Comparison of ENCODE assay signal across 8 cellular contexts in the genomic region with DNA sequence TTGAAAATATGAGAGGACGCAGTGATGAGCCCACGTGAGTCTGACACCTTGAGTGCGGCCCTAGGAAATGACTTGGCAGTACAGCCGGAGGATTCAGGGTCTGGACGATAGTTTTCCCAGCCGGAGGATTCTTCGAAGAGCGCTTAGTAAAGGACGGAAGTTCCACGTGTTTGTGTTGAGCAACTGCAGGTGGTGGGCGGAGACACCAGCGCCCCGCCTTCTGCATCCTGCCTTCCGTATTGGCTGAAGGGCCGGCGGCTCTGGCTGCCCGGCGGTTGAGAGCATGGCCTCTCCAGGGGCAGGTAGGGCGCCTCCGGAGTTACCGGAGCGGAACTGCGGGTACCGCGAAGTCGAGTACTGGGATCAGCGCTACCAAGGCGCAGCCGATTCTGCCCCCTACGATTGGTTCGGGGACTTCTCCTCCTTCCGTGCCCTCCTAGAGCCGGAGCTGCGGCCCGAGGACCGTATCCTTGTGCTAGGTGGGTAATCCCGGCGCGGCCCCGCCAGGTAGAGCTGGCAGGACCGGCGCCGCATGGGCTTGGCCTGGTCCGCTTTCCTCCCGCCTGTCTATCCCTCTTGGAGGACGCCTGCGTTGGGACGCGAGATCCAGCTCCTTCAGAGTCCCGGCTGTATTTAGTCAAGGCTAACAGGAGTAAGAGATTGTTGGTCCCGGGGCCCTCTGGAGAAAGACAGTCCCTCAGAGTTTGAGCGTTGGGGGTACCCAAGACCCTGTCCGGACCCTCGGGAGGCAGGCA. TPM values are rescaled to one million over a fixed set of nuclear protein-coding genes. Genes with fewer than 3 reads are reported as not detected.
DNase-seq lines count a peak whose midpoint lies in the region; ATAC-seq and TF ChIP-seq lines count a peak whose summit lies in the region.

A gene (plus strand): TSS at position 261 of the 755 bp plus-strand sequence. CDS start 23 bp downstream, at position 284.

- peak within 1 kb of the TSS; percentile 83 to 86 for H3K27ac ChIP-seq in right atrium auricular region
- peak within 1 kb of the TSS; percentile 90 for H3K27ac ChIP-seq in psoas muscle
- H3K27ac ChIP-seq in uterus: peak within 1 kb of the TSS; percentile 79 to 84

- H3K9me3 Mint-ChIP-seq in T-helper 1 cell treated with Interleukin-12 subunit alpha and Interleukin-12 subunit beta and Interleukin-4 antibody, amounts not matched to agents 30 μg/mL and 1 μg/mL, for 36 hours: no peaks in the 10 kb centered on the region

- H3K27ac Mint-ChIP-seq in T-helper 1 cell treated with Interleukin-12 subunit alpha and Interleukin-12 subunit beta and Interleukin-4 antibody, amounts not matched to agents 30 μg/mL and 1 μg/mL, for 36 hours: peak within 1 kb of the TSS; percentile 93

- H3K4me1 ChIP-seq in right atrium auricular region (peaks cover 0 to 14% of the 10 kb centered on the region in 2 donors), psoas muscle (peaks cover 15% of the 10 kb centered on the region), uterus (no peaks in the 10 kb centered on the region)

- H3K4me3 ChIP-seq in right atrium auricular region (peak within 1 kb of the TSS; percentile 87 to 93), psoas muscle (peak within 1 kb of the TSS; percentile 79), uterus (peak within 1 kb of the TSS; percentile 76 to 97)

- no peaks in the 10 kb centered on the region for H3K27me3 Mint-ChIP-seq in T-helper 1 cell treated with Interleukin-12 subunit alpha and Interleukin-12 subunit beta and Interleukin-4 antibody, amounts not matched to agents 30 μg/mL and 1 μg/mL, for 36 hours (ENCODE audit: low read depth)

- H3K4me3 Mint-ChIP-seq in T-helper 1 cell treated with Interleukin-12 subunit alpha and Interleukin-12 subunit beta and Interleukin-4 antibody, amounts not matched to agents 30 μg/mL and 1 μg/mL, for 36 hours: peak within 1 kb of the TSS; percentile 90

- DNase-seq in GM13977 (ENCODE audit: low spot score): peak; percentile 97
- DNase-seq in NCI-H146 treated with DMSO at 0.1 percent for 48 hours (lab: John Stamatoyannopoulos, UW; ENCODE audit: unreplicated experiment): peak; percentile 100
- DNase-seq in amygdala (lab: John Stamatoyannopoulos, UW): peak; percentile 28 to 95 (median 86)
- DNase-seq in right atrium auricular region (ENCODE audit: low spot score): peak; percentile 96
- DNase-seq in psoas muscle: peak; percentile 96 to 98
- peak; percentile 96 for DNase-seq in uterus

- in situ Hi-C loops in GM13977 (cut with MboI; ENCODE audit: low pct_unique_long_range_greater_than_20kb, low sequenced_read_pairs, unreplicated experiment): loop anchor here (25.0 kb wide), 1 partner anchor 362 kb away; a partner anchor contains a TSS

- TF ChIP-seq CTCF in GM13977 (IDR thresholded peaks at IDR 0.05; ENCODE audit: extremely low read depth, insufficient read depth, missing control alignments) (peak; percentile 25), right atrium auricular region (IDR thresholded peaks at IDR 0.05) (peak; percentile 30 to 47), psoas muscle (IDR thresholded peaks at IDR 0.05) (peak; percentile 55), uterus (IDR thresholded peaks at IDR 0.05) (peak; percentile 40 to 63 (median 48))

- H3K27me3 ChIP-seq in right atrium auricular region (no peaks in the 10 kb centered on the region), psoas muscle (ENCODE audit: insufficient read depth in 3 of 3, low read length in 2 of 3) (no peaks in the 10 kb centered on the region), uterus (no peaks in the 10 kb centered on the region)

- WGBS in psoas muscle, 3 donors: 0% methylated on average over 52 to 54 of the region's 54 CpGs

- TF ChIP-seq POLR2A in uterus (IDR thresholded peaks at IDR 0.05): no peak

- intact Hi-C loops in psoas muscle (cut with DNase I) (loop anchor here (2.0 to 10.0 kb wide), 5 partner anchors 63 to 355 kb away; a partner anchor contains a TSS), uterus (cut with DNase I; ENCODE audit: low total_unique reads) (loop anchor here (5.0 kb wide), 1 partner anchor 117 kb away; no protein-coding TSS in a partner anchor)

- ATAC-seq in HG02884 (IDR thresholded peaks at IDR 0.05; ENCODE audit: unreplicated experiment) (peak; percentile 84), psoas muscle (peak; percentile 97 to 98 (median 97))

- H3K36me3 ChIP-seq in right atrium auricular region (peaks cover 11% of the 10 kb centered on the region), psoas muscle (ENCODE audit: insufficient read depth in 1 of 2, low read depth in 1 of 2) (peaks cover 5 to 13% of the 10 kb centered on the region in 2 donors), uterus (no peaks in the 10 kb centered on the region)

- H3K9me3 ChIP-seq in right atrium auricular region (no peaks in the 10 kb centered on the region), psoas muscle (no peaks in the 10 kb centered on the region), uterus (no peaks in the 10 kb centered on the region)

- peaks cover 14% of the 10 kb centered on the region for H3K4me1 Mint-ChIP-seq in T-helper 1 cell treated with Interleukin-12 subunit alpha and Interleukin-12 subunit beta and Interleukin-4 antibody, amounts not matched to agents 30 μg/mL and 1 μg/mL, for 36 hours (ENCODE audit: low read depth)

- peaks cover 5% of the 10 kb centered on the region for H3K36me3 Mint-ChIP-seq in T-helper 1 cell treated with Interleukin-12 subunit alpha and Interleukin-12 subunit beta and Interleukin-4 antibody, amounts not matched to agents 30 μg/mL and 1 μg/mL, for 36 hours (ENCODE audit: low read depth)

RNA-seq across cellular contexts. Expression of the gene that starts here (rescaled TPM):
- total RNA-seq in right atrium auricular region: 1 to 10 TPM; 2.1 TPM
- 1 to 10 TPM; 1.8 to 8.2 (median 6.2) TPM for total RNA-seq in psoas muscle
- 10 to 100 TPM in 2 of 3 donors, 1 to 10 TPM in 1; 9.0 to 25.5 (median 10.1) TPM for polyA plus RNA-seq in psoas muscle
- 1 to 10 TPM in 3 of 4 donors, under 1 TPM in 1; 0.51 to 4.7 (median 2.2) TPM for total RNA-seq in uterus

Comparison
In these comparisons a context has a peak if more than half of its experiments do, and no peak if none do; other contexts are left out.
1. Peak in every context shown above with its lines: DNase-seq, ATAC-seq, H3K4me3 ChIP-seq and H3K27ac ChIP-seq.